9 cellular contexts compared by ENCODE assay signal in genomic region chr1:185674201-185674600, GRCh38. TPM values are rescaled to one million over a fixed set of nuclear protein-coding genes. Genes with fewer than 3 reads are reported as not detected.
DNase-seq lines count a peak whose midpoint lies in the region; ATAC-seq and TF ChIP-seq lines count a peak whose summit lies in the region.
"Had no signal": no experiment of that assay in that cellular context is flagged by ENCODE, and none has a peak within 500 bp of the region (broad histone marks: within the 10 kb centered on the region; RNA-seq: fewer than 3 reads in every experiment).

No MANE protein-coding gene starts in this region.

- H3K36me3 ChIP-seq in OCI-LY3 (replicated peaks; ENCODE audit: low read depth, low read length) = no peaks in the 10 kb centered on the region
- H3K36me3 ChIP-seq in lower lobe of right lung = no peaks in the 10 kb centered on the region

- peak; percentile 74 for ATAC-seq in GM21737 (IDR thresholded peaks at IDR 0.05; ENCODE audit: unreplicated experiment)
- peak; percentile 68 for ATAC-seq in lower lobe of right lung

- TF ChIP-seq CTCF in GM12865 (IDR thresholded peaks at IDR 0.05; ENCODE audit: insufficient read depth, low read depth, low read length, missing control alignments) = no peak
- TF ChIP-seq CTCF in OCI-LY3 (IDR thresholded peaks at IDR 0.05; ENCODE audit: low read depth, low read length) = no peak
- no peak for TF ChIP-seq CTCF in lower lobe of right lung (IDR thresholded peaks at IDR 0.05)

- intact Hi-C loops in lower lobe of right lung (cut with DNase I) = no loop called here

- peak overlapping the region; percentile 55 for H3K27ac ChIP-seq in OCI-LY3 (ENCODE audit: low read length)
- peak overlapping the region; percentile 51 for H3K27ac ChIP-seq in lower lobe of right lung
- H3K27ac ChIP-seq: epithelial cell of prostate had no signal

- peak overlapping the region; percentile 50 for H3K9ac ChIP-seq in OCI-LY3 (ENCODE audit: low read length)

- H3K27me3 ChIP-seq in OCI-LY3 (ENCODE audit: low read depth, low read length) (no peaks in the 10 kb centered on the region), lower lobe of right lung (ENCODE audit: low read depth) (no peaks in the 10 kb centered on the region)

- H4K20me1 ChIP-seq in OCI-LY3 (ENCODE audit: insufficient read depth, low read length) = no peaks in the 10 kb centered on the region

- DNase-seq in GM12865 (ENCODE audit: low read depth) (peak; percentile 38), lower lobe of right lung (no peak), hypothalamus (lab: John Stamatoyannopoulos, UW) (no peak), SK-N-DZ (ENCODE audit: low spot score) (no peak)
- no peak for DNase-seq in stimulated activated CD4-positive, alpha-beta T cell treated with anti-CD3 and anti-CD28 coated beads, Interleukin-2, amount 100 ng/mL, for 24 hours
- DNase-seq in stimulated activated CD4-positive, alpha-beta T cell treated with anti-CD3 and anti-CD28 coated beads, Interleukin-12 subunit alpha, Interleukin-12 subunit beta, amount 100 ng/mL, for 4 hours = no peak

- peaks cover 65% of the 10 kb centered on the region for H3K4me1 ChIP-seq in OCI-LY3 (ENCODE audit: low read length)
- peaks cover 25% of the 10 kb centered on the region for H3K4me1 ChIP-seq in lower lobe of right lung

- H3K9me3 ChIP-seq in OCI-LY3 (ENCODE audit: insufficient read depth, low read length) (no peaks in the 10 kb centered on the region), lower lobe of right lung (no peaks in the 10 kb centered on the region)

- peaks cover 6% of the 10 kb centered on the region for H3K79me2 ChIP-seq in OCI-LY3 (ENCODE audit: low read length)

- H3K4me3 ChIP-seq in GM12865 (ENCODE audit: low read depth, low read length) (no peak overlapping the region), OCI-LY3 (ENCODE audit: low read length) (peak overlapping the region; percentile 51), lower lobe of right lung (no peak overlapping the region)

- H3K4me2 ChIP-seq in OCI-LY3 (ENCODE audit: low read length) = peak overlapping the region; percentile 76

- H2AFZ ChIP-seq in OCI-LY3 (ENCODE audit: low read depth, low read length) = peak overlapping the region; percentile 48

RNA-seq across cellular contexts. Expression of gene HMCN1, which starts 60.0 kb away (rescaled TPM):
- total RNA-seq in lower lobe of right lung = 28.0 TPM
- 0.01 TPM in 1 of 2 replicates, not detected in the other for polyA plus RNA-seq in SK-N-DZ (2014; cell fraction: cytosol; rRNA removed)
- not detected in 2 replicates for polyA plus RNA-seq in SK-N-DZ (2014; cell fraction: nucleus; rRNA removed)
